13 cellular contexts compared by ENCODE assay signal in the genomic region with DNA sequence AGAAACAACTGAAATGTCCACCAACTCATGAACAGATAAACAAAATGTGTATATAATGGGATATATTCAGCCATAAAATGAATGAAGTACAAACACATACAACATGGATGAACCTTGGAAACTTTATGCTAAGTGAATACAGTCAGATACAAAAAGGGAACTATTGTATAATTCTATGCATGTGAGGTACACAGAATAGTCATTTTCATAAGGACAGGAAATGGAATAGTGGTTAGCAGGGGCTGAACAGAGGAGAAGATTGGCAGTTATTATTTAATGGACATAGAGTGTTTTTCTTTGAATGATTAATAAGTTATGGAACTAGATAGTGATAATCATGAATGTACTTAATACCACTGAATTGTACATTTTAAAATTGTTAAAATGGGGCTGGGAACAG. TPM values are rescaled to one million over a fixed set of nuclear protein-coding genes. Genes with fewer than 3 reads are reported as not detected.
DNase-seq lines count a peak whose midpoint lies in the region; ATAC-seq and TF ChIP-seq lines count a peak whose summit lies in the region.
"Had no signal": no experiment of that assay in that cellular context is flagged by ENCODE, and none has a peak within 500 bp of the region (broad histone marks: within the 10 kb centered on the region; RNA-seq: fewer than 3 reads in every experiment).

No MANE protein-coding gene starts in this region.

- POLR2A ChIA-PET in PC-3 (lab: Charles Lee; ENCODE audit: unreplicated experiment) = no interaction called here

- TF ChIP-seq CTCF in PC-3 (conservative IDR thresholded peaks at IDR 0.05; ENCODE audit: low read depth, low read length) (no peak), suprapubic skin (IDR thresholded peaks at IDR 0.05) (no peak)

- H3K27ac Mint-ChIP-seq in stimulated activated naive B cell treated with anti-CD40 and anti-IgM and Interleukin-4, amounts not matched to agents 10 μg/mL and 1 μg/mL and 100 μg/mL, for 72 hours = no peak overlapping the region
- H3K27ac Mint-ChIP-seq: activated CD4-positive, alpha-beta T cell treated with anti-CD3 and anti-CD28 coated beads, Interleukin-2, amount 10 ng/mL, durations not matched to agents 24 days and 14 days; activated T-helper 2 cell treated with anti-CD3 and anti-CD28 coated beads, Interferon-gamma antibody, Interleukin-2, Interleukin-4, amounts not matched to agents 10 μg/mL and 5 μg/mL and 100 μg/mL, durations not matched to agents 14 hours and 24 hours and 36 hours; CD8-positive, alpha-beta T cell had no signal

- no peak for TF ChIP-seq POLR2A in suprapubic skin (IDR thresholded peaks at IDR 0.05)

- no TSS peak for BruUV-seq in PC-3 (replicated peaks; lab: Mats Ljungman, UMichigan)

- no peak overlapping the region for H3K4me3 Mint-ChIP-seq in stimulated activated naive B cell treated with anti-CD40 and anti-IgM and Interleukin-4, amounts not matched to agents 10 μg/mL and 1 μg/mL and 100 μg/mL, for 72 hours
- H3K4me3 Mint-ChIP-seq: activated CD4-positive, alpha-beta T cell treated with anti-CD3 and anti-CD28 coated beads, Interleukin-2, amount 10 ng/mL, durations not matched to agents 24 days and 14 days; CD8-positive, alpha-beta T cell had no signal

- H3K79me2 ChIP-seq in PC-3 (ENCODE audit: low read length) = no peaks in the 10 kb centered on the region

- no peak overlapping the region for H3K9ac ChIP-seq in PC-3 (ENCODE audit: low read length)

- intact Hi-C loops in PC-3 (cut with micrococcal nuclease) = no loop called here

- H3K9me3 Mint-ChIP-seq in stimulated activated naive B cell treated with anti-CD40 and anti-IgM and Interleukin-4, amounts not matched to agents 10 μg/mL and 1 μg/mL and 100 μg/mL, for 72 hours = no peaks in the 10 kb centered on the region
- H3K9me3 Mint-ChIP-seq: activated CD4-positive, alpha-beta T cell treated with anti-CD3 and anti-CD28 coated beads, Interleukin-2, amount 10 ng/mL, durations not matched to agents 24 days and 14 days; activated T-helper 2 cell treated with anti-CD3 and anti-CD28 coated beads, Interferon-gamma antibody, Interleukin-2, Interleukin-4, amounts not matched to agents 10 μg/mL and 5 μg/mL and 100 μg/mL, durations not matched to agents 14 hours and 24 hours and 36 hours; CD8-positive, alpha-beta T cell had no signal

- CTCF ChIA-PET in PC-3 (lab: Charles Lee) = no interaction called here

- 0 out of 2 replicates have a peak overlapping the region, but pooled peaks have one; percentile 0 for H3K4me2 ChIP-seq in PC-3 (ENCODE audit: low read length)

- H3K4me3 ChIP-seq in PC-3 (ENCODE audit: low read length) (no peak overlapping the region), MG63 (no peak overlapping the region), suprapubic skin (no peak overlapping the region)

- H3K27me3 ChIP-seq in PC-3 (ENCODE audit: low read length) (no peaks in the 10 kb centered on the region), MG63 (no peaks in the 10 kb centered on the region), suprapubic skin (no peaks in the 10 kb centered on the region)

- H2AFZ ChIP-seq in PC-3 (ENCODE audit: low read length) = no peak overlapping the region

- no peaks in the 10 kb centered on the region for H4K20me1 ChIP-seq in PC-3 (ENCODE audit: low read length)

- H3F3A ChIP-seq in PC-3 (ENCODE audit: low read length, unreplicated experiment) = no peaks in the 10 kb centered on the region

- DNase-seq in PC-3 (no peak), MG63 (no peak), suprapubic skin (ENCODE audit: low spot score in 2 of 2) (no peak)
- DNase-seq in stimulated activated naive B cell treated with anti-CD40 and anti-IgM and Interleukin-4, amounts not matched to agents 10 μg/mL and 1 μg/mL and 100 μg/mL, for 72 hours = no peak
- DNase-seq in activated effector memory CD4-positive, alpha-beta T cell treated with anti-CD3 and anti-CD28 coated beads, Interleukin-2, amount 50 U/mL, for 16 hours = no peak
- DNase-seq: activated CD4-positive, alpha-beta T cell treated with anti-CD3 and anti-CD28 coated beads, Interleukin-2, amount 10 ng/mL, durations not matched to agents 24 days and 14 days; CD8-positive, alpha-beta T cell; H7; NCI-H2107; SW 1271 had no signal

- H3K27ac ChIP-seq in PC-3 (ENCODE audit: low read length) (no peak overlapping the region), suprapubic skin (no peak overlapping the region)

- H3K9me3 ChIP-seq in PC-3 (ENCODE audit: low read length) (no peaks in the 10 kb centered on the region), MG63 (no peaks in the 10 kb centered on the region), suprapubic skin (no peaks in the 10 kb centered on the region)

- peaks cover 20 to 25% of the 10 kb centered on the region in 2 donors for H3K4me1 Mint-ChIP-seq in stimulated activated naive B cell treated with anti-CD40 and anti-IgM and Interleukin-4, amounts not matched to agents 10 μg/mL and 1 μg/mL and 100 μg/mL, for 72 hours

- H3K27me3 Mint-ChIP-seq in stimulated activated naive B cell treated with anti-CD40 and anti-IgM and Interleukin-4, amounts not matched to agents 10 μg/mL and 1 μg/mL and 100 μg/mL, for 72 hours = no peaks in the 10 kb centered on the region
- H3K27me3 Mint-ChIP-seq: activated CD4-positive, alpha-beta T cell treated with anti-CD3 and anti-CD28 coated beads, Interleukin-2, amount 10 ng/mL, durations not matched to agents 24 days and 14 days had no signal

- no peaks in the 10 kb centered on the region for H3K9me2 ChIP-seq in PC-3 (replicated peaks; ENCODE audit: low read length)

- H3K36me3 ChIP-seq in PC-3 (ENCODE audit: low read depth, low read length) (no peaks in the 10 kb centered on the region), MG63 (no peaks in the 10 kb centered on the region), suprapubic skin (no peaks in the 10 kb centered on the region)

- H3K36me3 Mint-ChIP-seq in stimulated activated naive B cell treated with anti-CD40 and anti-IgM and Interleukin-4, amounts not matched to agents 10 μg/mL and 1 μg/mL and 100 μg/mL, for 72 hours = no peaks in the 10 kb centered on the region
- H3K36me3 Mint-ChIP-seq: CD8-positive, alpha-beta T cell had no signal

- H3K4me1 ChIP-seq in PC-3 (ENCODE audit: insufficient read depth, low read length) = peaks cover 22% of the 10 kb centered on the region
- H3K4me1 ChIP-seq in suprapubic skin = peaks cover 10% of the 10 kb centered on the region

- ATAC-seq in GM19035 (IDR thresholded peaks at IDR 0.05; ENCODE audit: unreplicated experiment) (peak; percentile 54), HG02938 (IDR thresholded peaks at IDR 0.05; ENCODE audit: unreplicated experiment) (peak; percentile 59), PC-3 (no peak)
- peak; percentile 86 to 87 for ATAC-seq in stimulated activated naive B cell treated with anti-CD40 and anti-IgM and Interleukin-4, amounts not matched to agents 10 μg/mL and 1 μg/mL and 100 μg/mL, for 72 hours (replicated peaks)
- ATAC-seq: CD8-positive, alpha-beta T cell had no signal

- TF ChIP-seq EP300 in suprapubic skin (IDR thresholded peaks at IDR 0.05) = no peak

RNA-seq across cellular contexts. Expression of a gene that starts 20.0 kb away (rescaled TPM):
- total RNA-seq in PC-3 (2014; rRNA removed) (0.58 and 2.4 TPM in 2 replicates), suprapubic skin (1 to 10 TPM; 2.5 to 4.8 (median 3.7) TPM)
- total RNA-seq in MG63 (2014; rRNA removed; shearing (Covaris generic); ENCODE audit: low replicate concordance) = 1.0 and 3.8 TPM in 2 replicates

RNA-seq across cellular contexts. Expression of a gene that starts 28.1 kb away (rescaled TPM):
- total RNA-seq in PC-3 (2014; rRNA removed) = 6.5 and 7.8 TPM in 2 replicates
- total RNA-seq in MG63 (2014; rRNA removed; shearing (Covaris generic); ENCODE audit: low replicate concordance) = 2.8 and 5.1 TPM in 2 replicates
- total RNA-seq in suprapubic skin = 10 to 100 TPM in 2 of 4 donors, 1 to 10 TPM in 2; 5.3 to 24.4 (median 10.0) TPM

RNA-seq across cellular contexts. Expression of a gene that starts 28.5 kb away (rescaled TPM):
- total RNA-seq in PC-3 (2014; rRNA removed) = 55.8 and 79.7 TPM in 2 replicates
- total RNA-seq in MG63 (2014; rRNA removed; shearing (Covaris generic); ENCODE audit: low replicate concordance) = 37.2 and 41.1 TPM in 2 replicates
- 10 to 100 TPM; 17.2 to 34.3 (median 23.1) TPM for total RNA-seq in suprapubic skin
